ENCODE assay signal across 14 cellular contexts in the genomic region with DNA sequence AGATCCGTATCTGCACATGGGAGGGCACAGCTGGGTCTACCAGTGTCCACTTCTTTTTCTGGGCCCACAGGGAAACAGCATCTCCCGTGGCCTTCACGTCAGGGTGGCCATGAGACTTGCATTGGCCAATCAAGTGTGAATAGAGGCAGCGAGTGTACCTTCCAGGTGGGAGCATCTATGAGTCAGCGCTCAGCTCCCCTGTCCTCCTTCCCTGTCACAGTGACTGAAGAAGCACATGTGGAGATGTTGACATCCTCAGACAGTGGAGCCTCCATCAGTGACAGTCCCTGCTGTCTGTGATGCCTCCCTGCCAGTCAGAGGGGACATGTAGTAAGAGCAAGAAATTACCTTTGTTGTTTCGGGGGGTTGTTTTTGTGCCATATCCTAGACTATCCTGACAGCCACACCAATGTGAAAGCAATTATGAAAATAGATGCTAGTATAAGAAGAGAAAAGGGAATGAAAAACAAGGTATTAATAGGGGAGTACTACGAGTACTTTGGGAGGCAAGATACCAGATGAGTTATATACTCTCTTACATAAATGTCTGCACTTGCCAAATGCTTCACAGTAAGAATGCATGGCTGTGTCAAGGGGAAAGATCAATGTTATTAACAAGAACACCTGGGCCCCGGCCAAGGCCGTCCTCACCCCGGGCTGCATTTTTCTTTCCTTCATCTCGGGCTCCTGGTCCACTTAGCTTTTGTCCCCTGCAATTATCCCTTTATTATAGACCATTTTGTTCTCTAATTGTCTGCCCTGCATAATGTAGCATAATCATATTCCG.
"Had no signal": no experiment of that assay in that cellular context is flagged by ENCODE, and none has a peak within 500 bp of the region (broad histone marks: within the 10 kb centered on the region; RNA-seq: fewer than 3 reads in every experiment).

No MANE protein-coding gene starts in this region.

- H3K36me3 ChIP-seq: prostate gland, right lobe of liver, transverse colon had no signal

- H3K27me3 ChIP-seq: right lobe of liver, transverse colon had no signal

- H3K4me3 ChIP-seq: prostate gland, right lobe of liver, transverse colon had no signal

- H3K9me3 ChIP-seq: prostate gland, right lobe of liver, transverse colon had no signal

- H3K27ac ChIP-seq: prostate gland, right lobe of liver, VCaP had no signal

- DNase-seq: activated CD4-positive, alpha-beta T cell treated with anti-CD3 and anti-CD28 coated beads for 1 hour; activated CD4-positive, alpha-beta T cell treated with anti-CD3 and anti-CD28 coated beads, Interleukin-2, amount 50 U/mL, for 4 hours; activated naive CD4-positive, alpha-beta T cell treated with Interleukin-2 at 50 U/mL for 16 hours; activated T-cell treated with anti-CD3 and anti-CD28 coated beads for 4 hours; erythroblast; hippocampal formation; mesenchymal stem cell; natural killer cell; stimulated activated naive CD8-positive, alpha-beta T cell treated with anti-CD3 and anti-CD28 coated beads, Interleukin-15, Interleukin-2, amounts not matched to agents 100 U/mL and 50 U/mL, for 24 hours; T-cell; transverse colon had no signal
